ENCODE assay signal across 17 cellular contexts in genomic region chr10:48340734-48341133, GRCh38. TPM values are rescaled to one million over a fixed set of nuclear protein-coding genes. Genes with fewer than 3 reads are reported as not detected.
A peak's percentile ranks its signal among the peaks of the same experiment; 100 is the strongest.
DNase-seq lines count a peak whose midpoint lies in the region; ATAC-seq and TF ChIP-seq lines count a peak whose summit lies in the region.
"Had no signal": no experiment of that assay in that cellular context is flagged by ENCODE, and none has a peak within 500 bp of the region (broad histone marks: within the 10 kb centered on the region; RNA-seq: fewer than 3 reads in every experiment).

No MANE protein-coding gene starts in this region.

- intact Hi-C loops in activated CD4-positive, alpha-beta memory T cell treated with anti-CD3 and anti-CD28 coated beads for 36 hours (cut with micrococcal nuclease), result no loop called here
- intact Hi-C loops in left ventricle myocardium superior (cut with micrococcal nuclease), result no loop called here

- H3K4me1 Mint-ChIP-seq in activated CD4-positive, alpha-beta memory T cell treated with anti-CD3 and anti-CD28 coated beads, Interleukin-2, amount 10 ng/mL, durations not matched to agents 7 days and 5 days, result peaks cover 73% of the 10 kb centered on the region
- H3K4me1 Mint-ChIP-seq in activated CD4-positive, alpha-beta memory T cell treated with anti-CD3 and anti-CD28 coated beads for 36 hours (ENCODE audit: low read depth), result peaks cover 25% of the 10 kb centered on the region
- peaks cover 41% of the 10 kb centered on the region for H3K4me1 Mint-ChIP-seq in activated CD8-positive, alpha-beta T cell treated with anti-CD3 and anti-CD28 coated beads, Interleukin-2, amount 10 ng/mL, durations not matched to agents 7 days and 5 days (ENCODE audit: low read depth)

- no peak overlapping the region for H3K4me3 ChIP-seq in DND-41 (ENCODE audit: low read depth in 1 of 2, low read length in 2 of 2)
- no peak overlapping the region for H3K4me3 ChIP-seq in upper lobe of left lung
- H3K4me3 ChIP-seq: MG63 had no signal

- H4K20me1 ChIP-seq in DND-41 (ENCODE audit: insufficient read depth, low read length), result peaks cover 16% of the 10 kb centered on the region; the same call in 1 of the 2 replicates

- H3K9ac ChIP-seq in DND-41 (ENCODE audit: low read depth, low read length), result no peak overlapping the region

- H3K36me3 ChIP-seq in DND-41 (ENCODE audit: insufficient read depth, low read length) (no peaks in the 10 kb centered on the region; the same call in 1 of the 2 replicates), upper lobe of left lung (no peaks in the 10 kb centered on the region)
- H3K36me3 ChIP-seq: MG63 had no signal

- TF ChIP-seq CTCF in DND-41 (IDR thresholded peaks at IDR 0.05; ENCODE audit: borderline replicate concordance, extremely low read depth, low read length, poor library complexity, severe bottlenecking) (no peak), upper lobe of left lung (IDR thresholded peaks at IDR 0.05) (no peak)

- H3K4me1 ChIP-seq in DND-41 (ENCODE audit: insufficient read depth, low read length), result peaks cover 27% of the 10 kb centered on the region
- H3K4me1 ChIP-seq in upper lobe of left lung, result peaks cover 0 to 6% (median 4%) of the 10 kb centered on the region in 4 donors

- H3K4me3 Mint-ChIP-seq in activated CD4-positive, alpha-beta memory T cell treated with anti-CD3 and anti-CD28 coated beads, Interleukin-2, amount 10 ng/mL, durations not matched to agents 7 days and 5 days, result no peak overlapping the region
- no peak overlapping the region for H3K4me3 Mint-ChIP-seq in activated CD4-positive, alpha-beta memory T cell treated with anti-CD3 and anti-CD28 coated beads for 36 hours
- no peak overlapping the region for H3K4me3 Mint-ChIP-seq in activated CD8-positive, alpha-beta T cell treated with anti-CD3 and anti-CD28 coated beads, Interleukin-2, amount 10 ng/mL, durations not matched to agents 7 days and 5 days
- H3K4me3 Mint-ChIP-seq: CD8-positive, alpha-beta T cell had no signal

- H2AFZ ChIP-seq in DND-41 (ENCODE audit: low read depth, low read length), result no peak overlapping the region

- ATAC-seq in DND-41 (ENCODE audit: insufficient read depth, low read depth), result peak; percentile 35; the same call in 1 of the 3 replicates
- ATAC-seq in activated CD8-positive, alpha-beta T cell treated with anti-CD3 and anti-CD28 coated beads, Interleukin-2, amount 10 ng/mL, durations not matched to agents 7 days and 5 days, result no peak
- peak; percentile 94 for ATAC-seq in left ventricle myocardium superior
- ATAC-seq in upper lobe of left lung (ENCODE audit: low FRiP score in 2 of 2), result no peak
- ATAC-seq: CD8-positive, alpha-beta T cell had no signal

- no peaks in the 10 kb centered on the region for H3K9me3 ChIP-seq in DND-41 (ENCODE audit: insufficient read depth, low read length, severe bottlenecking)
- no peaks in the 10 kb centered on the region for H3K9me3 ChIP-seq in upper lobe of left lung

- H3K36me3 Mint-ChIP-seq in activated CD4-positive, alpha-beta memory T cell treated with anti-CD3 and anti-CD28 coated beads, Interleukin-2, amount 10 ng/mL, durations not matched to agents 7 days and 5 days (ENCODE audit: low read depth), result peaks cover 37% of the 10 kb centered on the region
- H3K36me3 Mint-ChIP-seq in activated CD4-positive, alpha-beta memory T cell treated with anti-CD3 and anti-CD28 coated beads for 36 hours, result peaks cover 30% of the 10 kb centered on the region
- H3K36me3 Mint-ChIP-seq in activated CD8-positive, alpha-beta T cell treated with anti-CD3 and anti-CD28 coated beads, Interleukin-2, amount 10 ng/mL, durations not matched to agents 7 days and 5 days (ENCODE audit: low read depth), result peaks cover 6% of the 10 kb centered on the region

- peak overlapping the region; percentile 50 for H3K27ac Mint-ChIP-seq in activated CD4-positive, alpha-beta memory T cell treated with anti-CD3 and anti-CD28 coated beads, Interleukin-2, amount 10 ng/mL, durations not matched to agents 7 days and 5 days
- no peak overlapping the region for H3K27ac Mint-ChIP-seq in activated CD4-positive, alpha-beta memory T cell treated with anti-CD3 and anti-CD28 coated beads for 36 hours
- H3K27ac Mint-ChIP-seq in activated CD8-positive, alpha-beta T cell treated with anti-CD3 and anti-CD28 coated beads, Interleukin-2, amount 10 ng/mL, durations not matched to agents 7 days and 5 days, result peak overlapping the region; percentile 58
- H3K27ac Mint-ChIP-seq: CD8-positive, alpha-beta T cell had no signal

- no peak for DNase-seq in activated CD4-positive, alpha-beta memory T cell treated with anti-CD3 and anti-CD28 coated beads, Interleukin-2, amount 10 ng/mL, durations not matched to agents 7 days and 5 days
- DNase-seq in activated CD4-positive, alpha-beta memory T cell treated with anti-CD3 and anti-CD28 coated beads for 36 hours, result no peak
- no peak for DNase-seq in DND-41
- DNase-seq in activated CD8-positive, alpha-beta T cell treated with anti-CD3 and anti-CD28 coated beads, Interleukin-2, amount 10 ng/mL, durations not matched to agents 7 days and 5 days, result no peak
- DNase-seq in left ventricle myocardium superior, result no peak
- DNase-seq in dedifferentiated amniotic fluid mesenchymal stem cell (ENCODE audit: extremely low spot score), result no peak
- no peak for DNase-seq in upper lobe of left lung
- DNase-seq: AML-193; C1 segment of cervical spinal cord; CD8-positive, alpha-beta T cell; MG63; NCI-H1417; NCI-H187; NCI-H446; NCI-H526; OCI-M1; SHP77 had no signal

- H3K27ac ChIP-seq in DND-41 (ENCODE audit: low read length) (no peak overlapping the region), upper lobe of left lung (no peak overlapping the region)

- no peak for TF ChIP-seq POLR2A in upper lobe of left lung (IDR thresholded peaks at IDR 0.05)

- no peaks in the 10 kb centered on the region for H3K27me3 ChIP-seq in DND-41 (ENCODE audit: insufficient read depth, low read length, poor library complexity)
- H3K27me3 ChIP-seq in upper lobe of left lung, result no peaks in the 10 kb centered on the region
- H3K27me3 ChIP-seq: MG63 had no signal

- POLR2A ChIA-PET in activated CD4-positive, alpha-beta memory T cell treated with anti-CD3 and anti-CD28 coated beads, Interleukin-2, amount 10 ng/mL, durations not matched to agents 7 days and 5 days (lab: Charles Lee), result interaction anchor here (1.4 kb wide), 1 partner anchor 37 kb away, joined by 4 read pairs; no protein-coding TSS in a partner anchor
- POLR2A ChIA-PET in activated CD4-positive, alpha-beta memory T cell treated with anti-CD3 and anti-CD28 coated beads for 36 hours (lab: Charles Lee), result no interaction called here
- POLR2A ChIA-PET in activated CD8-positive, alpha-beta T cell treated with anti-CD3 and anti-CD28 coated beads, Interleukin-2, amount 10 ng/mL, durations not matched to agents 7 days and 5 days (lab: Charles Lee), result no interaction called here

- peaks cover 8% of the 10 kb centered on the region for H3K9me3 Mint-ChIP-seq in activated CD4-positive, alpha-beta memory T cell treated with anti-CD3 and anti-CD28 coated beads, Interleukin-2, amount 10 ng/mL, durations not matched to agents 7 days and 5 days
- no peaks in the 10 kb centered on the region for H3K9me3 Mint-ChIP-seq in activated CD4-positive, alpha-beta memory T cell treated with anti-CD3 and anti-CD28 coated beads for 36 hours
- H3K9me3 Mint-ChIP-seq in activated CD8-positive, alpha-beta T cell treated with anti-CD3 and anti-CD28 coated beads, Interleukin-2, amount 10 ng/mL, durations not matched to agents 7 days and 5 days (ENCODE audit: insufficient read depth), result no peaks in the 10 kb centered on the region
- H3K9me3 Mint-ChIP-seq: CD8-positive, alpha-beta T cell had no signal

- no peaks in the 10 kb centered on the region for H3K27me3 Mint-ChIP-seq in activated CD4-positive, alpha-beta memory T cell treated with anti-CD3 and anti-CD28 coated beads, Interleukin-2, amount 10 ng/mL, durations not matched to agents 7 days and 5 days
- H3K27me3 Mint-ChIP-seq in activated CD4-positive, alpha-beta memory T cell treated with anti-CD3 and anti-CD28 coated beads for 36 hours, result no peaks in the 10 kb centered on the region
- no peaks in the 10 kb centered on the region for H3K27me3 Mint-ChIP-seq in activated CD8-positive, alpha-beta T cell treated with anti-CD3 and anti-CD28 coated beads, Interleukin-2, amount 10 ng/mL, durations not matched to agents 7 days and 5 days (ENCODE audit: low read depth)

- no peak for TF ChIP-seq EP300 in upper lobe of left lung (IDR thresholded peaks at IDR 0.05)

- CTCF ChIA-PET in activated CD4-positive, alpha-beta memory T cell treated with anti-CD3 and anti-CD28 coated beads, Interleukin-2, amount 10 ng/mL, durations not matched to agents 7 days and 5 days (lab: Charles Lee), result no interaction called here
- CTCF ChIA-PET in activated CD4-positive, alpha-beta memory T cell treated with anti-CD3 and anti-CD28 coated beads for 36 hours (lab: Charles Lee), result no interaction called here
- CTCF ChIA-PET in activated CD8-positive, alpha-beta T cell treated with anti-CD3 and anti-CD28 coated beads, Interleukin-2, amount 10 ng/mL, durations not matched to agents 7 days and 5 days (lab: Charles Lee), result no interaction called here

- no peak overlapping the region for H3K4me2 ChIP-seq in DND-41 (ENCODE audit: insufficient read depth, low read length)

- H3K79me2 ChIP-seq in DND-41 (ENCODE audit: insufficient read depth, low read length), result peaks cover 90% of the 10 kb centered on the region

RNA-seq across cellular contexts. Expression of gene MAPK8, which starts 34.3 kb away (rescaled TPM):
- total RNA-seq in activated CD4-positive, alpha-beta memory T cell treated with anti-CD3 and anti-CD28 coated beads, Interleukin-2, amount 10 ng/mL, durations not matched to agents 7 days and 5 days, result 10 to 100 TPM; 46.2 to 48.2 TPM
- total RNA-seq in activated CD4-positive, alpha-beta memory T cell treated with anti-CD3 and anti-CD28 coated beads for 36 hours, result 10 to 100 TPM; 44.2 to 45.4 TPM
- 10 to 100 TPM; 29.4 to 30.7 TPM for total RNA-seq in activated CD8-positive, alpha-beta T cell treated with anti-CD3 and anti-CD28 coated beads, Interleukin-2, amount 10 ng/mL, durations not matched to agents 7 days and 5 days
- total RNA-seq in left ventricle myocardium superior (38.4 TPM), upper lobe of left lung (10 to 100 TPM; 33.6 to 61.6 (median 46.6) TPM)

Comparison
In these comparisons a context has a peak if more than half of its experiments do, and no peak if none do; other contexts are left out.
1. ATAC-seq: peak in DND-41 (single experiment) and left ventricle myocardium superior (single experiment); none in activated CD8-positive, alpha-beta T cell treated with anti-CD3 and anti-CD28 coated beads, Interleukin-2, amount 10 ng/mL, durations not matched to agents 7 days and 5 days (single experiment) and upper lobe of left lung (0 of 2).